1 cellular context compared by ENCODE assay signal in the genomic region with DNA sequence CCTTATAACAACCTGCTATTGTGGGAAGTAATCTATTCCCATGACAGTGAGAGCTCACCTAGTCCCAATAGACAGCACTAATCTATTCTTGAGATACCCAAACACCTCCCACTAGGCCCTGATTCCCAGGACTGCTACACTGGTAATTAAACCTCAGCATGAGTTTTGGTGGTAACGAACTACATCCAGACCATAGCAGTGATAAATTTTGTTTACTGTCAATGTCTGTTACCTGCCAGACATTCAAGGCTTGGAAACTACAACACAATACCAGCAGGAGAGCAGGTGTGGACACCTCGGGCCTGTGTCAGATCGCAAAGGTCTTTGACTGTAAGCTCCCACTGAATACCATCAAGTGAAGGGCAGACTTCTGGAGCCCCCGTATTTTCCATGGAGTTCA.
TF ChIP-seq lines count a peak whose summit lies in the region.

No MANE protein-coding gene starts in this region.

TF ChIP-seq in IMR-90, 13 proteins besides CTCF, POLR2A, EP300 and RAD21 (continued from another document):
- TF ChIP-seq ELK1 (IDR thresholded peaks at IDR 0.05; ENCODE audit: borderline replicate concordance, low read depth, low read length) (no peak), MXI1 (IDR thresholded peaks at IDR 0.05; ENCODE audit: borderline replicate concordance, low read depth, low read length) (no peak), MAFK (IDR thresholded peaks at IDR 0.05; ENCODE audit: low read depth, low read length) (no peak), FOS (IDR thresholded peaks at IDR 0.05; ENCODE audit: low read depth, low read length) (no peak), BHLHE40 (IDR thresholded peaks at IDR 0.05; ENCODE audit: low read depth, low read length) (no peak), CHD1 (IDR thresholded peaks at IDR 0.05; ENCODE audit: low read depth, low read length) (no peak), SMC3 (IDR thresholded peaks at IDR 0.05; ENCODE audit: low read depth, low read length) (no peak), CEBPB (IDR thresholded peaks at IDR 0.05; ENCODE audit: low read depth, low read length) (no peak), RFX5 (IDR thresholded peaks at IDR 0.05; ENCODE audit: low read depth, low read length) (no peak), NFE2L2 (IDR thresholded peaks at IDR 0.05; ENCODE audit: low read depth, low read length) (no peak), RCOR1 (IDR thresholded peaks at IDR 0.05; ENCODE audit: insufficient replicate concordance, low read length) (no peak)
- TF ChIP-seq, protein P1, sequence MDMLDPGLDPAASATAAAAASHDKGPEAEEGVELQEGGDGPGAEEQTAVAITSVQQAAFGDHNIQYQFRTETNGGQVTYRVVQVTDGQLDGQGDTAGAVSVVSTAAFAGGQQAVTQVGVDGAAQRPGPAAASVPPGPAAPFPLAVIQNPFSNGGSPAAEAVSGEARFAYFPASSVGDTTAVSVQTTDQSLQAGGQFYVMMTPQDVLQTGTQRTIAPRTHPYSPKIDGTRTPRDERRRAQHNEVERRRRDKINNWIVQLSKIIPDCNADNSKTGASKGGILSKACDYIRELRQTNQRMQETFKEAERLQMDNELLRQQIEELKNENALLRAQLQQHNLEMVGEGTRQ (IDR thresholded peaks at IDR 0.05; ENCODE audit: low read depth, low read length), result no peak
